ENCODE assay signal across 2 cellular contexts in genomic region chr19:18160441-18160791, GRCh38.
TF ChIP-seq lines count a peak whose summit lies in the region.

No MANE protein-coding gene starts in this region.

TF ChIP-seq in IMR-90, 13 proteins besides CTCF, POLR2A, EP300 and RAD21:
- TF ChIP-seq NFE2L2 (IDR thresholded peaks at IDR 0.05; ENCODE audit: low read depth, low read length) (no peak), MXI1 (IDR thresholded peaks at IDR 0.05; ENCODE audit: borderline replicate concordance, low read depth, low read length) (no peak), CHD1 (IDR thresholded peaks at IDR 0.05; ENCODE audit: low read depth, low read length) (no peak), CEBPB (IDR thresholded peaks at IDR 0.05; ENCODE audit: low read depth, low read length) (no peak), MAFK (IDR thresholded peaks at IDR 0.05; ENCODE audit: low read depth, low read length) (no peak), MAZ (IDR thresholded peaks at IDR 0.05; ENCODE audit: borderline replicate concordance, low read depth, low read length) (no peak), FOS (IDR thresholded peaks at IDR 0.05; ENCODE audit: low read depth, low read length) (no peak), RFX5 (IDR thresholded peaks at IDR 0.05; ENCODE audit: low read depth, low read length) (no peak), RCOR1 (IDR thresholded peaks at IDR 0.05; ENCODE audit: insufficient replicate concordance, low read length) (no peak), BHLHE40 (IDR thresholded peaks at IDR 0.05; ENCODE audit: low read depth, low read length) (no peak), SMC3 (IDR thresholded peaks at IDR 0.05; ENCODE audit: low read depth, low read length) (no peak), ELK1 (IDR thresholded peaks at IDR 0.05; ENCODE audit: borderline replicate concordance, low read depth, low read length) (no peak)
- TF ChIP-seq, protein P1, sequence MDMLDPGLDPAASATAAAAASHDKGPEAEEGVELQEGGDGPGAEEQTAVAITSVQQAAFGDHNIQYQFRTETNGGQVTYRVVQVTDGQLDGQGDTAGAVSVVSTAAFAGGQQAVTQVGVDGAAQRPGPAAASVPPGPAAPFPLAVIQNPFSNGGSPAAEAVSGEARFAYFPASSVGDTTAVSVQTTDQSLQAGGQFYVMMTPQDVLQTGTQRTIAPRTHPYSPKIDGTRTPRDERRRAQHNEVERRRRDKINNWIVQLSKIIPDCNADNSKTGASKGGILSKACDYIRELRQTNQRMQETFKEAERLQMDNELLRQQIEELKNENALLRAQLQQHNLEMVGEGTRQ (IDR thresholded peaks at IDR 0.05; ENCODE audit: low read depth, low read length), result no peak

TF ChIP-seq in K562, 482 proteins besides CTCF, POLR2A, EP300 and RAD21:
- TF ChIP-seq KDM1A (IDR thresholded peaks at IDR 0.05) (peak; percentile 63 to 81), DPF2 (IDR thresholded peaks at IDR 0.05) (0 out of 2 replicates have a peak, but pooled peaks have one; percentile 32), DEAF1 (CRISPR knock-in tag; IDR thresholded peaks at IDR 0.05) (no peak), RCOR1 (IDR thresholded peaks at IDR 0.05; ENCODE audit: borderline replicate concordance in 1 of 2, low read depth in 2 of 2, low read length in 2 of 2) (0 out of 4 replicates have a peak, but pooled peaks of 1 of the 2 experiments have one; percentile 7), ELK1 (CRISPR knock-in tag; IDR thresholded peaks at IDR 0.05) (no peak), KDM5B (IDR thresholded peaks at IDR 0.05; ENCODE audit: insufficient replicate concordance, low read depth, low read length) (peak; percentile 18), CBX3 (IDR thresholded peaks at IDR 0.05; ENCODE audit: borderline replicate concordance in 1 of 2, low read length in 2 of 2) (no peak), HDAC2 (IDR thresholded peaks at IDR 0.05) (peak; percentile 61; the same call in 1 of the 2 replicates), ZFP36 (IDR thresholded peaks at IDR 0.05; ENCODE audit: low read depth, low read length, partially characterized antibody) (peak; percentile 65), XRCC5 (IDR thresholded peaks at IDR 0.05; ENCODE audit: low read depth, low read length) (0 out of 2 replicates have a peak, but pooled peaks have one; percentile 20), MYC (IDR thresholded peaks at IDR 0.05; ENCODE audit: low read depth, low read length) (no peak), MYC (CRISPR knock-in tag; IDR thresholded peaks at IDR 0.05; ENCODE audit: borderline replicate concordance, low read depth) (no peak), GATAD2A (IDR thresholded peaks at IDR 0.05) (no peak), SMARCA5 (IDR thresholded peaks at IDR 0.05) (0 out of 2 replicates have a peak, but pooled peaks have one; percentile 40), HDGF (IDR thresholded peaks at IDR 0.05) (peak; percentile 66; the same call in 1 of the 2 replicates), HOXB6 (CRISPR knock-in tag; IDR thresholded peaks at IDR 0.05; ENCODE audit: borderline replicate concordance) (no peak), PTBP1 (IDR thresholded peaks at IDR 0.05; ENCODE audit: low read depth, low read length) (0 out of 2 replicates have a peak, but pooled peaks have one; percentile 63), TAL1 (IDR thresholded peaks at IDR 0.05) (no peak), EP400 (IDR thresholded peaks at IDR 0.05) (peak; percentile 32; the same call in 1 of the 2 replicates), BCOR (IDR thresholded peaks at IDR 0.05) (peak; percentile 90), ZNF668 (CRISPR knock-in tag; IDR thresholded peaks at IDR 0.05) (no peak), ZNF197 (CRISPR knock-in tag; IDR thresholded peaks at IDR 0.05; ENCODE audit: low read depth) (no peak), RBM25 (IDR thresholded peaks at IDR 0.05; ENCODE audit: low read depth, low read length, severe bottlenecking) (peak; percentile 55), ZNF324 (CRISPR knock-in tag; IDR thresholded peaks at IDR 0.05) (no peak), ZNF12 (CRISPR knock-in tag; IDR thresholded peaks at IDR 0.05) (no peak), TOE1 (IDR thresholded peaks at IDR 0.05; ENCODE audit: borderline replicate concordance) (no peak), TOE1 (CRISPR knock-in tag; IDR thresholded peaks at IDR 0.05; ENCODE audit: borderline replicate concordance, low read depth) (no peak), FOXJ3 (CRISPR knock-in tag; IDR thresholded peaks at IDR 0.05) (no peak), CHD4 (IDR thresholded peaks at IDR 0.05; ENCODE audit: insufficient read depth, insufficient replicate concordance, low read depth, low read length, poor library complexity, severe bottlenecking) (peak; percentile 29), HDAC8 (tag; IDR thresholded peaks at IDR 0.05) (no peak), SRF (CRISPR knock-in tag; IDR thresholded peaks at IDR 0.05) (no peak), ZNF584 (CRISPR knock-in tag; IDR thresholded peaks at IDR 0.05; ENCODE audit: low read depth) (no peak), FOXM1 (IDR thresholded peaks at IDR 0.05; ENCODE audit: low read depth) (no peak), FOXM1 (CRISPR knock-in tag; IDR thresholded peaks at IDR 0.05; ENCODE audit: low read depth) (no peak), ZNF23 (CRISPR knock-in tag; IDR thresholded peaks at IDR 0.05) (no peak), CHCHD3 (CRISPR knock-in tag; IDR thresholded peaks at IDR 0.05) (no peak), ZNF764 (CRISPR knock-in tag; IDR thresholded peaks at IDR 0.05; ENCODE audit: low read depth) (no peak), FUS (optimal IDR thresholded peaks at IDR 0.05; ENCODE audit: low read depth, low read length) (no peak)
- TF ChIP-seq, protein P2, sequence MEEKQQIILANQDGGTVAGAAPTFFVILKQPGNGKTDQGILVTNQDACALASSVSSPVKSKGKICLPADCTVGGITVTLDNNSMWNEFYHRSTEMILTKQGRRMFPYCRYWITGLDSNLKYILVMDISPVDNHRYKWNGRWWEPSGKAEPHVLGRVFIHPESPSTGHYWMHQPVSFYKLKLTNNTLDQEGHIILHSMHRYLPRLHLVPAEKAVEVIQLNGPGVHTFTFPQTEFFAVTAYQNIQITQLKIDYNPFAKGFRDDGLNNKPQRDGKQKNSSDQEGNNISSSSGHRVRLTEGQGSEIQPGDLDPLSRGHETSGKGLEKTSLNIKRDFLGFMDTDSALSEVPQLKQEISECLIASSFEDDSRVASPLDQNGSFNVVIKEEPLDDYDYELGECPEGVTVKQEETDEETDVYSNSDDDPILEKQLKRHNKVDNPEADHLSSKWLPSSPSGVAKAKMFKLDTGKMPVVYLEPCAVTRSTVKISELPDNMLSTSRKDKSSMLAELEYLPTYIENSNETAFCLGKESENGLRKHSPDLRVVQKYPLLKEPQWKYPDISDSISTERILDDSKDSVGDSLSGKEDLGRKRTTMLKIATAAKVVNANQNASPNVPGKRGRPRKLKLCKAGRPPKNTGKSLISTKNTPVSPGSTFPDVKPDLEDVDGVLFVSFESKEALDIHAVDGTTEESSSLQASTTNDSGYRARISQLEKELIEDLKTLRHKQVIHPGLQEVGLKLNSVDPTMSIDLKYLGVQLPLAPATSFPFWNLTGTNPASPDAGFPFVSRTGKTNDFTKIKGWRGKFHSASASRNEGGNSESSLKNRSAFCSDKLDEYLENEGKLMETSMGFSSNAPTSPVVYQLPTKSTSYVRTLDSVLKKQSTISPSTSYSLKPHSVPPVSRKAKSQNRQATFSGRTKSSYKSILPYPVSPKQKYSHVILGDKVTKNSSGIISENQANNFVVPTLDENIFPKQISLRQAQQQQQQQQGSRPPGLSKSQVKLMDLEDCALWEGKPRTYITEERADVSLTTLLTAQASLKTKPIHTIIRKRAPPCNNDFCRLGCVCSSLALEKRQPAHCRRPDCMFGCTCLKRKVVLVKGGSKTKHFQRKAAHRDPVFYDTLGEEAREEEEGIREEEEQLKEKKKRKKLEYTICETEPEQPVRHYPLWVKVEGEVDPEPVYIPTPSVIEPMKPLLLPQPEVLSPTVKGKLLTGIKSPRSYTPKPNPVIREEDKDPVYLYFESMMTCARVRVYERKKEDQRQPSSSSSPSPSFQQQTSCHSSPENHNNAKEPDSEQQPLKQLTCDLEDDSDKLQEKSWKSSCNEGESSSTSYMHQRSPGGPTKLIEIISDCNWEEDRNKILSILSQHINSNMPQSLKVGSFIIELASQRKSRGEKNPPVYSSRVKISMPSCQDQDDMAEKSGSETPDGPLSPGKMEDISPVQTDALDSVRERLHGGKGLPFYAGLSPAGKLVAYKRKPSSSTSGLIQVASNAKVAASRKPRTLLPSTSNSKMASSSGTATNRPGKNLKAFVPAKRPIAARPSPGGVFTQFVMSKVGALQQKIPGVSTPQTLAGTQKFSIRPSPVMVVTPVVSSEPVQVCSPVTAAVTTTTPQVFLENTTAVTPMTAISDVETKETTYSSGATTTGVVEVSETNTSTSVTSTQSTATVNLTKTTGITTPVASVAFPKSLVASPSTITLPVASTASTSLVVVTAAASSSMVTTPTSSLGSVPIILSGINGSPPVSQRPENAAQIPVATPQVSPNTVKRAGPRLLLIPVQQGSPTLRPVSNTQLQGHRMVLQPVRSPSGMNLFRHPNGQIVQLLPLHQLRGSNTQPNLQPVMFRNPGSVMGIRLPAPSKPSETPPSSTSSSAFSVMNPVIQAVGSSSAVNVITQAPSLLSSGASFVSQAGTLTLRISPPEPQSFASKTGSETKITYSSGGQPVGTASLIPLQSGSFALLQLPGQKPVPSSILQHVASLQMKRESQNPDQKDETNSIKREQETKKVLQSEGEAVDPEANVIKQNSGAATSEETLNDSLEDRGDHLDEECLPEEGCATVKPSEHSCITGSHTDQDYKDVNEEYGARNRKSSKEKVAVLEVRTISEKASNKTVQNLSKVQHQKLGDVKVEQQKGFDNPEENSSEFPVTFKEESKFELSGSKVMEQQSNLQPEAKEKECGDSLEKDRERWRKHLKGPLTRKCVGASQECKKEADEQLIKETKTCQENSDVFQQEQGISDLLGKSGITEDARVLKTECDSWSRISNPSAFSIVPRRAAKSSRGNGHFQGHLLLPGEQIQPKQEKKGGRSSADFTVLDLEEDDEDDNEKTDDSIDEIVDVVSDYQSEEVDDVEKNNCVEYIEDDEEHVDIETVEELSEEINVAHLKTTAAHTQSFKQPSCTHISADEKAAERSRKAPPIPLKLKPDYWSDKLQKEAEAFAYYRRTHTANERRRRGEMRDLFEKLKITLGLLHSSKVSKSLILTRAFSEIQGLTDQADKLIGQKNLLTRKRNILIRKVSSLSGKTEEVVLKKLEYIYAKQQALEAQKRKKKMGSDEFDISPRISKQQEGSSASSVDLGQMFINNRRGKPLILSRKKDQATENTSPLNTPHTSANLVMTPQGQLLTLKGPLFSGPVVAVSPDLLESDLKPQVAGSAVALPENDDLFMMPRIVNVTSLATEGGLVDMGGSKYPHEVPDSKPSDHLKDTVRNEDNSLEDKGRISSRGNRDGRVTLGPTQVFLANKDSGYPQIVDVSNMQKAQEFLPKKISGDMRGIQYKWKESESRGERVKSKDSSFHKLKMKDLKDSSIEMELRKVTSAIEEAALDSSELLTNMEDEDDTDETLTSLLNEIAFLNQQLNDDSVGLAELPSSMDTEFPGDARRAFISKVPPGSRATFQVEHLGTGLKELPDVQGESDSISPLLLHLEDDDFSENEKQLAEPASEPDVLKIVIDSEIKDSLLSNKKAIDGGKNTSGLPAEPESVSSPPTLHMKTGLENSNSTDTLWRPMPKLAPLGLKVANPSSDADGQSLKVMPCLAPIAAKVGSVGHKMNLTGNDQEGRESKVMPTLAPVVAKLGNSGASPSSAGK (IDR thresholded peaks at IDR 0.05), result peak; percentile 46; the same call in 1 of the 2 replicates
- TF ChIP-seq, protein P3, sequence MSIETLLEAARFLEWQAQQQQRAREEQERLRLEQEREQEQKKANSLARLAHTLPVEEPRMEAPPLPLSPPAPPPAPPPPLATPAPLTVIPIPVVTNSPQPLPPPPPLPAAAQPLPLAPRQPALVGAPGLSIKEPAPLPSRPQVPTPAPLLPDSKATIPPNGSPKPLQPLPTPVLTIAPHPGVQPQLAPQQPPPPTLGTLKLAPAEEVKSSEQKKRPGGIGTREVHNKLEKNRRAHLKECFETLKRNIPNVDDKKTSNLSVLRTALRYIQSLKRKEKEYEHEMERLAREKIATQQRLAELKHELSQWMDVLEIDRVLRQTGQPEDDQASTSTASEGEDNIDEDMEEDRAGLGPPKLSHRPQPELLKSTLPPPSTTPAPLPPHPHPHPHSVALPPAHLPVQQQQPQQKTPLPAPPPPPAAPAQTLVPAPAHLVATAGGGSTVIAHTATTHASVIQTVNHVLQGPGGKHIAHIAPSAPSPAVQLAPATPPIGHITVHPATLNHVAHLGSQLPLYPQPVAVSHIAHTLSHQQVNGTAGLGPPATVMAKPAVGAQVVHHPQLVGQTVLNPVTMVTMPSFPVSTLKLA (conservative IDR thresholded peaks at IDR 0.05), result peak in 1 of 2 experiments; percentile 51; a peak in 2 of 4 replicates
